In genomic region chr16:28040039-28040438, GRCh38 we compare ENCODE assay signal across 32 cellular contexts. TPM values are rescaled to one million over a fixed set of nuclear protein-coding genes. Genes with fewer than 3 reads are reported as not detected.
"Had no signal": no experiment of that assay in that cellular context is flagged by ENCODE, and none has a peak within 500 bp of the region (broad histone marks: within the 10 kb centered on the region; RNA-seq: fewer than 3 reads in every experiment).

No MANE protein-coding gene starts in this region.

- H3K27me3 ChIP-seq: dorsolateral prefrontal cortex, esophagus muscularis mucosa, foreskin keratinocyte, pancreas, right lobe of liver, tibial nerve, upper lobe of right lung, vagina had no signal

- DNase-seq: dorsolateral prefrontal cortex; effector CD4-positive, alpha-beta T cell; foreskin keratinocyte; glutamatergic neuron; heart right ventricle; hippocampal formation; kidney; left cardiac atrium; left lung; mesenchymal stem cell; naive thymus-derived CD8-positive, alpha-beta T cell; nephron progenitor cell; pancreas; right lobe of liver; small intestine; stimulated activated CD4-positive, alpha-beta T cell treated with anti-CD3 and anti-CD28 coated beads, Interleukin-15, amount 100 ng/mL, for 24 hours; stimulated activated CD4-positive, alpha-beta T cell treated with anti-CD3 and anti-CD28 coated beads, Interleukin-2, amount 100 ng/mL, for 48 hours; stimulated activated naive B cell treated with anti-CD40 and anti-IgM and Interleukin-4, amounts not matched to agents 10 μg/mL and 1 μg/mL and 100 μg/mL, for 72 hours; upper lobe of right lung had no signal

- H3K27ac Mint-ChIP-seq: naive thymus-derived CD8-positive, alpha-beta T cell; nephron progenitor cell; progenitor cell of endocrine pancreas; stimulated activated naive B cell treated with anti-CD40 and anti-IgM and Interleukin-4, amounts not matched to agents 10 μg/mL and 1 μg/mL and 100 μg/mL, for 72 hours; stimulated activated naive CD8-positive, alpha-beta T cell treated with anti-CD3 and anti-CD28 coated beads, Interleukin-15, Interleukin-2, amounts not matched to agents 100 ng/mL and 50 ng/mL, for 24 hours had no signal

- H3K4me1 Mint-ChIP-seq: naive thymus-derived CD8-positive, alpha-beta T cell; stimulated activated naive B cell treated with anti-CD40 and anti-IgM and Interleukin-4, amounts not matched to agents 10 μg/mL and 1 μg/mL and 100 μg/mL, for 72 hours had no signal

- H3K4me3 Mint-ChIP-seq: naive thymus-derived CD8-positive, alpha-beta T cell; nephron progenitor cell; stimulated activated naive B cell treated with anti-CD40 and anti-IgM and Interleukin-4, amounts not matched to agents 10 μg/mL and 1 μg/mL and 100 μg/mL, for 72 hours; stimulated activated naive CD8-positive, alpha-beta T cell treated with anti-CD3 and anti-CD28 coated beads, Interleukin-15, Interleukin-2, amounts not matched to agents 100 ng/mL and 50 ng/mL, for 24 hours had no signal

- H3K36me3 ChIP-seq: esophagus muscularis mucosa, heart right ventricle, left lung, neutrophil, pancreas, right lobe of liver, thoracic aorta, tibial nerve, upper lobe of right lung, vagina had no signal

- H3K9me3 Mint-ChIP-seq: nephron progenitor cell; stimulated activated naive B cell treated with anti-CD40 and anti-IgM and Interleukin-4, amounts not matched to agents 10 μg/mL and 1 μg/mL and 100 μg/mL, for 72 hours; stimulated activated naive CD8-positive, alpha-beta T cell treated with anti-CD3 and anti-CD28 coated beads, Interleukin-15, Interleukin-2, amounts not matched to agents 100 ng/mL and 50 ng/mL, for 24 hours had no signal

- H3K9me3 ChIP-seq: esophagus muscularis mucosa, heart right ventricle, left lung, neutrophil, pancreas, right lobe of liver, thoracic aorta, tibial nerve, upper lobe of right lung, vagina had no signal

- H3K4me1 ChIP-seq: foreskin keratinocyte, left lung, pancreas, right lobe of liver, tibial nerve, upper lobe of right lung, vagina had no signal

- H3K36me3 Mint-ChIP-seq: stimulated activated naive B cell treated with anti-CD40 and anti-IgM and Interleukin-4, amounts not matched to agents 10 μg/mL and 1 μg/mL and 100 μg/mL, for 72 hours had no signal

- FAIRE-seq: colon, endothelial cell of umbilical vein, kidney, pancreas, small intestine had no signal

- H3K4me3 ChIP-seq: dorsolateral prefrontal cortex, esophagus muscularis mucosa, heart right ventricle, left lung, pancreas, right lobe of liver, thoracic aorta, tibial nerve, upper lobe of right lung, vagina had no signal

- H3K27ac ChIP-seq: dorsolateral prefrontal cortex, esophagus muscularis mucosa, foreskin keratinocyte, heart right ventricle, left lung, neutrophil, pancreas, right lobe of liver, thoracic aorta, tibial nerve, upper lobe of right lung, vagina had no signal

- ATAC-seq: foreskin keratinocyte; heart right ventricle; left cardiac atrium; left lung; naive thymus-derived CD8-positive, alpha-beta T cell; pancreas; right lobe of liver; stimulated activated naive B cell treated with anti-CD40 and anti-IgM and Interleukin-4, amounts not matched to agents 10 μg/mL and 1 μg/mL and 100 μg/mL, for 72 hours; upper lobe of right lung had no signal

RNA-seq across cellular contexts. Expression of gene GSG1L, which starts 23.5 kb away (rescaled TPM):
- total RNA-seq: endothelial cell of umbilical vein; epithelial cell of proximal tubule; fibroblast of lung; foreskin keratinocyte; kidney; myocyte; naive thymus-derived CD8-positive, alpha-beta T cell; omental fat pad; tibial nerve; vagina had no signal
- polyA plus RNA-seq: fibroblast of lung; foreskin keratinocyte; heart right ventricle; naive thymus-derived CD8-positive, alpha-beta T cell had no signal
